In the genomic region with DNA sequence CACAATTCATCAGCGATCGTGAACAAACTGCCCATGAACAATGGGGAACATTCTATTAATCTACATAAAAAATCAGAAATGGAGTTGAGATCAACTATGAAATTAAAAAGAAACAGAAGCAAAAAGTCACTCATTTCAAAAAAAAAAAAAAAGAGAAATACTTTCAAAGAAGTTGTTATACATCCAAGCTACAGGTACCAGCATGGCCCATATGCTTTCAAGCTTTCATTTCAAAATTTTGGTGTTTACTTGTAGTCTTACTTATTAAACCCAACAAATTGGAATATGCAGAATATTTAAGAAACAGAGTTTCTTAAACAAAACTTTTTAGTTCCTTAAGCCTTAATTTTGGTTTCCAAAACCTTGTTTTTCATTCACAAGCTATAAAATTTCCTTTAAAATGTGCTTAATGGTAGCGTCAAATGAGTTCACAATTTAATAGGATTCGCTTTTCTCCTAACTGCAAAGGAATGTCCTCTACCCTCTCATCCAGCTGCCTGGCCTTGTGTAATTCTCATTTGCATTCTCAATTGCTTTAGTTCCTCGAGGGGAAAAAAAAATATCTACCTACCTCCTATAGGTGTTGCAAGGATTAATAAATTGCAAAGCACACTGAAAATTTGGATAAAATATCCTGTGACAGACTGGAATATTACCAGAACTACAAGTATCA, we compare ENCODE assay signal across 17 cellular contexts.
A peak's percentile ranks its signal among the peaks of the same experiment; 100 is the strongest.
DNase-seq lines count a peak whose midpoint lies in the region; TF ChIP-seq lines count a peak whose summit lies in the region.
"Had no signal": no experiment of that assay in that cellular context is flagged by ENCODE, and none has a peak within 500 bp of the region (broad histone marks: within the 10 kb centered on the region; RNA-seq: fewer than 3 reads in every experiment).

No MANE protein-coding gene starts in this region.

- H3K4me1 Mint-ChIP-seq in brain (peaks cover 16% of the 10 kb centered on the region), type B pancreatic cell (ENCODE audit: unreplicated experiment) (peaks cover 22% of the 10 kb centered on the region)

- DNase-seq in left kidney (ENCODE audit: low read depth, low spot score) (peak; percentile 12), type B pancreatic cell (ENCODE audit: extremely low spot score, unreplicated experiment) (no peak), midbrain (lab: John Stamatoyannopoulos, UW) (no peak)
- DNase-seq in activated T-cell treated with anti-CD3 and anti-CD28 coated beads, Interleukin-2, amount 50 U/mL, for 1 hour = no peak
- DNase-seq in stimulated activated CD4-positive, alpha-beta T cell treated with anti-CD3 and anti-CD28 coated beads, Interleukin-1b, Interleukin-23, amount 100 ng/mL, for 48 hours = no peak
- DNase-seq: ACHN; C1 segment of cervical spinal cord; DMS79; IMR-90; NCI-H1436 treated with DMSO at 0.1 percent for 48 hours; NCI-H2029 treated with DMSO at 0.1 percent for 48 hours; NK-92 treated with Interleukin-12 subunit alpha and Interleukin-12 subunit beta, amount 100 ng/mL, for 24 hours; Right ventricle myocardium superior had no signal

- peaks cover 24% of the 10 kb centered on the region for H3K4me1 ChIP-seq in HUES6 (ENCODE audit: control insufficient read depth, insufficient read depth, low read length)

- H3K9me3 Mint-ChIP-seq in brain (peaks cover 10 to 16% (median 13%) of the 10 kb centered on the region in 5 experiments), type B pancreatic cell (no peaks in the 10 kb centered on the region)

- H3K9ac ChIP-seq in HUES6 (ENCODE audit: low read length) = no peak overlapping the region

- H3K27me3 Mint-ChIP-seq in brain (no peaks in the 10 kb centered on the region), type B pancreatic cell (no peaks in the 10 kb centered on the region)

- H3K36me3 ChIP-seq in HUES6 (ENCODE audit: control insufficient read depth, insufficient read depth, low read length) = no peaks in the 10 kb centered on the region
- H3K36me3 ChIP-seq: HAP-1 had no signal

- no peak overlapping the region for H3K27ac ChIP-seq in HUES6 (ENCODE audit: low read depth, low read length)
- H3K27ac ChIP-seq: SK-N-MC had no signal

- H3K36me3 Mint-ChIP-seq in brain (peaks cover 1% of the 10 kb centered on the region), type B pancreatic cell (peaks cover 4% of the 10 kb centered on the region)

- H3K4me3 Mint-ChIP-seq in brain (peak overlapping the region in 2 of 5 experiments; percentile 1 to 13), type B pancreatic cell (no peak overlapping the region)

- no peaks in the 10 kb centered on the region for H3K9me3 ChIP-seq in HUES6 (ENCODE audit: control insufficient read depth, insufficient read depth, low read depth, low read length)
- H3K9me3 ChIP-seq: HAP-1 had no signal

- H3K27me3 ChIP-seq in HUES6 (ENCODE audit: control insufficient read depth, insufficient read depth, low read length) = no peaks in the 10 kb centered on the region

- no peak for TF ChIP-seq CTCF in brain (conservative IDR thresholded peaks at IDR 0.05)
- TF ChIP-seq CTCF in type B pancreatic cell (conservative IDR thresholded peaks at IDR 0.05) = no peak

- H3K4me3 ChIP-seq in HUES6 (ENCODE audit: low read depth, low read length) = peak overlapping the region; percentile 17; the same call in 1 of the 2 replicates
- H3K4me3 ChIP-seq: HAP-1, SK-N-MC had no signal

- H3K27ac Mint-ChIP-seq in brain = peak overlapping the region in 3 of 5 experiments; percentile 3 to 19 (median 12)
- peak overlapping the region; percentile 21 for H3K27ac Mint-ChIP-seq in type B pancreatic cell
